7 cellular contexts compared by ENCODE assay signal in genomic region chr14:23319746-23320583, GRCh38. TPM values are rescaled to one million over a fixed set of nuclear protein-coding genes. Genes with fewer than 3 reads are reported as not detected.
DNase-seq lines count a peak whose midpoint lies in the region; ATAC-seq and TF ChIP-seq lines count a peak whose summit lies in the region.

No MANE protein-coding gene starts in this region.

- no peak for DNase-seq in HFFc6
- no peak for DNase-seq in activated CD8-positive, alpha-beta T cell treated with anti-CD3 and anti-CD28 coated beads for 36 hours
- no peak for DNase-seq in iPS DF 6.9 (ENCODE audit: low read depth, low spot score)
- DNase-seq in stimulated activated effector memory CD8-positive, alpha-beta T cell treated with anti-CD3 and anti-CD28 coated beads, Interleukin-12 subunit alpha, Interleukin-12 subunit beta, amount 100 ng/mL, for 72 hours (ENCODE audit: low spot score in 2 of 2): peak in 1 of 2 donors; percentile 64
- DNase-seq in NCI-H187 treated with DMSO at 0.1 percent for 48 hours (lab: John Stamatoyannopoulos, UW): no peak
- DNase-seq in NCI-H774 (lab: John Stamatoyannopoulos, UW): no peak

- peaks cover 17% of the 10 kb centered on the region for H3K36me3 ChIP-seq in iPS DF 6.9 (ENCODE audit: control insufficient read depth, insufficient read depth, low read length)

- no peaks in the 10 kb centered on the region for H3K9me3 Mint-ChIP-seq in HFFc6
- H3K9me3 Mint-ChIP-seq in activated CD8-positive, alpha-beta T cell treated with anti-CD3 and anti-CD28 coated beads for 36 hours: no peaks in the 10 kb centered on the region
- no peaks in the 10 kb centered on the region for H3K9me3 Mint-ChIP-seq in stimulated activated effector memory CD8-positive, alpha-beta T cell treated with anti-CD3 and anti-CD28 coated beads, Interleukin-12 subunit alpha, Interleukin-12 subunit beta, amount 100 ng/mL, for 72 hours

- ATAC-seq in activated CD8-positive, alpha-beta T cell treated with anti-CD3 and anti-CD28 coated beads for 36 hours: no peak
- ATAC-seq in stimulated activated effector memory CD8-positive, alpha-beta T cell treated with anti-CD3 and anti-CD28 coated beads, Interleukin-12 subunit alpha, Interleukin-12 subunit beta, amount 100 ng/mL, for 72 hours: no peak
- ATAC-seq in GM19455 (IDR thresholded peaks at IDR 0.05; ENCODE audit: unreplicated experiment): no peak

- H3K27me3 Mint-ChIP-seq in HFFc6 (ENCODE audit: insufficient read depth): peaks cover 4% of the 10 kb centered on the region
- no peaks in the 10 kb centered on the region for H3K27me3 Mint-ChIP-seq in activated CD8-positive, alpha-beta T cell treated with anti-CD3 and anti-CD28 coated beads for 36 hours

- POLR2A ChIA-PET in activated CD8-positive, alpha-beta T cell treated with anti-CD3 and anti-CD28 coated beads for 36 hours (lab: Charles Lee): interaction anchor here (0.6 to 7.5 kb wide), 9 partner anchors 10 to 775 kb away, joined by 3 to 139 read pairs (median 6); partner anchors contain the start of genes BCL2L2, HOMEZ and PPP1R3E

- CTCF ChIA-PET in activated CD8-positive, alpha-beta T cell treated with anti-CD3 and anti-CD28 coated beads for 36 hours (lab: Charles Lee): interaction anchor here (0.7 to 7.4 kb wide), 15 partner anchors 8 to 251 kb away, joined by 3 to 78 read pairs (median 5); partner anchors contain the start of genes CMTM5, HOMEZ and PPP1R3E

- WGBS in iPS DF 6.9 (ENCODE audit: insufficient coverage, insufficient read length): no CpG with 5 or more reads among the region's 17 CpGs

- peaks cover 39% of the 10 kb centered on the region for H3K36me3 Mint-ChIP-seq in HFFc6 (ENCODE audit: low read depth)
- H3K36me3 Mint-ChIP-seq in activated CD8-positive, alpha-beta T cell treated with anti-CD3 and anti-CD28 coated beads for 36 hours (ENCODE audit: low read depth): peaks cover 30% of the 10 kb centered on the region
- H3K36me3 Mint-ChIP-seq in stimulated activated effector memory CD8-positive, alpha-beta T cell treated with anti-CD3 and anti-CD28 coated beads, Interleukin-12 subunit alpha, Interleukin-12 subunit beta, amount 100 ng/mL, for 72 hours: peaks cover 44% of the 10 kb centered on the region

- peak overlapping the region; percentile 94 for H3K27ac Mint-ChIP-seq in HFFc6
- H3K27ac Mint-ChIP-seq in activated CD8-positive, alpha-beta T cell treated with anti-CD3 and anti-CD28 coated beads for 36 hours: peak overlapping the region; percentile 95
- H3K27ac Mint-ChIP-seq in stimulated activated effector memory CD8-positive, alpha-beta T cell treated with anti-CD3 and anti-CD28 coated beads, Interleukin-12 subunit alpha, Interleukin-12 subunit beta, amount 100 ng/mL, for 72 hours: peak overlapping the region; percentile 83

- peak overlapping the region; percentile 30; the same call in 1 of the 2 replicates for H3K4me3 ChIP-seq in iPS DF 6.9 (ENCODE audit: low read length)

- TF ChIP-seq CTCF in HFFc6 (IDR thresholded peaks at IDR 0.05): no peak
- no peak for TF ChIP-seq CTCF in activated CD8-positive, alpha-beta T cell treated with anti-CD3 and anti-CD28 coated beads for 36 hours (IDR thresholded peaks at IDR 0.05)

- no peaks in the 10 kb centered on the region for H3K9me3 ChIP-seq in iPS DF 6.9 (ENCODE audit: control insufficient read depth, insufficient read depth, low read length)

- H3K4me1 ChIP-seq in iPS DF 6.9 (ENCODE audit: control insufficient read depth, insufficient read depth, low read length): peaks cover 1% of the 10 kb centered on the region; the same call in 1 of the 2 replicates

- H3K4me1 Mint-ChIP-seq in HFFc6 (ENCODE audit: low read depth): peaks cover 36% of the 10 kb centered on the region
- peaks cover 20% of the 10 kb centered on the region for H3K4me1 Mint-ChIP-seq in activated CD8-positive, alpha-beta T cell treated with anti-CD3 and anti-CD28 coated beads for 36 hours (ENCODE audit: low read depth)
- peaks cover 27% of the 10 kb centered on the region for H3K4me1 Mint-ChIP-seq in stimulated activated effector memory CD8-positive, alpha-beta T cell treated with anti-CD3 and anti-CD28 coated beads, Interleukin-12 subunit alpha, Interleukin-12 subunit beta, amount 100 ng/mL, for 72 hours

- intact Hi-C loops in activated CD8-positive, alpha-beta T cell treated with anti-CD3 and anti-CD28 coated beads for 36 hours (cut with micrococcal nuclease): loop anchor here (2.0 to 5.0 kb wide), 3 partner anchors 19 to 242 kb away; partner anchors contain the start of gene HOMEZ

- H3K4me3 Mint-ChIP-seq in HFFc6: peak overlapping the region; percentile 80
- H3K4me3 Mint-ChIP-seq in activated CD8-positive, alpha-beta T cell treated with anti-CD3 and anti-CD28 coated beads for 36 hours: peak overlapping the region; percentile 95
- H3K4me3 Mint-ChIP-seq in stimulated activated effector memory CD8-positive, alpha-beta T cell treated with anti-CD3 and anti-CD28 coated beads, Interleukin-12 subunit alpha, Interleukin-12 subunit beta, amount 100 ng/mL, for 72 hours: peak overlapping the region; percentile 86

- H3K27me3 ChIP-seq in iPS DF 6.9 (ENCODE audit: control insufficient read depth, insufficient read depth, low read length): no peaks in the 10 kb centered on the region

- no peak overlapping the region for H3K27ac ChIP-seq in iPS DF 6.9 (ENCODE audit: low read length)

RNA-seq across cellular contexts. Expression of gene PABPN1, which starts 1.3 kb away (rescaled TPM):
- 100 to 1,000 TPM; 128 to 147 (median 137) TPM for total RNA-seq in HFFc6 (2021; fragmentation: NEBNext Ultra II Directional; extraction: Animal tissue kit (Norgen Biotek cat#: 25700))
- 100 to 1,000 TPM; 258 to 260 TPM for total RNA-seq in activated CD8-positive, alpha-beta T cell treated with anti-CD3 and anti-CD28 coated beads for 36 hours

RNA-seq across cellular contexts. Expression of gene BCL2L2, which starts 13.3 kb away (rescaled TPM):
- 10 to 100 TPM; 28.7 to 32.4 (median 31.1) TPM for total RNA-seq in HFFc6 (2021; fragmentation: NEBNext Ultra II Directional; extraction: Animal tissue kit (Norgen Biotek cat#: 25700))
- 1 to 10 TPM; 1.1 to 1.3 TPM for total RNA-seq in activated CD8-positive, alpha-beta T cell treated with anti-CD3 and anti-CD28 coated beads for 36 hours

RNA-seq across cellular contexts. Expression of gene PPP1R3E, which starts 17.3 kb away (rescaled TPM):
- 1 to 10 TPM; 2.3 to 3.8 (median 2.6) TPM for total RNA-seq in HFFc6 (2021; fragmentation: NEBNext Ultra II Directional; extraction: Animal tissue kit (Norgen Biotek cat#: 25700))
- 10 to 100 TPM; 43.9 to 47.9 TPM for total RNA-seq in activated CD8-positive, alpha-beta T cell treated with anti-CD3 and anti-CD28 coated beads for 36 hours

RNA-seq across cellular contexts. Expression of gene SLC22A17, which starts 32.7 kb away (rescaled TPM):
- 10 to 100 TPM; 11.7 to 15.6 (median 13.1) TPM for total RNA-seq in HFFc6 (2021; fragmentation: NEBNext Ultra II Directional; extraction: Animal tissue kit (Norgen Biotek cat#: 25700))
- total RNA-seq in activated CD8-positive, alpha-beta T cell treated with anti-CD3 and anti-CD28 coated beads for 36 hours: 1 to 10 TPM; 2.3 TPM

RNA-seq across cellular contexts. Expression of gene HOMEZ, which starts 34.0 kb away (rescaled TPM):
- total RNA-seq in HFFc6 (2021; fragmentation: NEBNext Ultra II Directional; extraction: Animal tissue kit (Norgen Biotek cat#: 25700)): 1 to 10 TPM; 7.3 to 9.2 (median 7.5) TPM
- total RNA-seq in activated CD8-positive, alpha-beta T cell treated with anti-CD3 and anti-CD28 coated beads for 36 hours: 10 to 100 TPM; 10.9 to 11.8 TPM

Comparison
In these comparisons a context has a peak if more than half of its experiments do, and no peak if none do; other contexts are left out.
1. RNA of gene BCL2L2, which starts 13.3 kb away (total RNA-seq): 28.7 to 32.4 TPM in HFFc6; 1.1 to 1.3 TPM in activated CD8-positive, alpha-beta T cell treated with anti-CD3 and anti-CD28 coated beads for 36 hours; every median in the first group is over 10 times any median in the second.
2. RNA of gene PPP1R3E, which starts 17.3 kb away (total RNA-seq): 43.9 to 47.9 TPM in activated CD8-positive, alpha-beta T cell treated with anti-CD3 and anti-CD28 coated beads for 36 hours; 2.3 to 3.8 TPM in HFFc6; every median in the first group is over 4 times any median in the second.
3. Peak in every context shown above with its lines, with median percentiles within 50 percentile points of each other: H3K27ac Mint-ChIP-seq and H3K4me3 Mint-ChIP-seq.